8 cellular contexts compared by ENCODE assay signal in genomic region chr1:246608616-246609376, GRCh38. TPM values are rescaled to one million over a fixed set of nuclear protein-coding genes. Genes with fewer than 3 reads are reported as not detected.
A peak's percentile ranks its signal among the peaks of the same experiment; 100 is the strongest.
DNase-seq lines count a peak whose midpoint lies in the region; FAIRE-seq and TF ChIP-seq lines count a peak whose summit lies in the region.

No MANE protein-coding gene starts in this region.

- H3K27me3 ChIP-seq in adipocyte (replicated peaks; ENCODE audit: control insufficient read depth, insufficient read depth, low read length) (no peaks in the 10 kb centered on the region), small intestine (ENCODE audit: control insufficient read depth in 2 of 2, insufficient read depth in 2 of 2, low read length in 2 of 2) (no peaks in the 10 kb centered on the region)

- H3K36me3 ChIP-seq in adipocyte (ENCODE audit: control insufficient read depth, insufficient read depth, low read length, severe bottlenecking) (no peaks in the 10 kb centered on the region), small intestine (ENCODE audit: control insufficient read depth in 2 of 2, insufficient read depth in 2 of 2, low read length in 2 of 2) (no peaks in the 10 kb centered on the region)

- no peaks in the 10 kb centered on the region for H3K36me3 Mint-ChIP-seq in glutamatergic neuron (ENCODE audit: unreplicated experiment)

- no peak overlapping the region for H3K27ac Mint-ChIP-seq in glutamatergic neuron (ENCODE audit: unreplicated experiment)

- no peak overlapping the region for H3K4me3 Mint-ChIP-seq in glutamatergic neuron (ENCODE audit: unreplicated experiment)

- no peak overlapping the region for H3K9ac ChIP-seq in adipocyte (ENCODE audit: low read length)

- H3K4me3 ChIP-seq in adipocyte (ENCODE audit: low read length) = no peak overlapping the region
- H3K4me3 ChIP-seq in small intestine (ENCODE audit: low read depth in 1 of 2, low read length in 2 of 2) = no peak overlapping the region

- peak; percentile 89 for DNase-seq in COLO829 (ENCODE audit: low spot score)
- DNase-seq in H4 (ENCODE audit: low spot score) = peak; percentile 82
- peak; percentile 77 for DNase-seq in NCI-H69 (lab: John Stamatoyannopoulos, UW)
- DNase-seq in adipocyte (ENCODE audit: low read depth) = peak; percentile 46
- DNase-seq in hepatic stellate cell (ENCODE audit: low spot score) = peak; percentile 85
- DNase-seq in small intestine = peak; percentile 55
- no peak for DNase-seq in GM19240 (ENCODE audit: insufficient read length, low spot score)
- DNase-seq in glutamatergic neuron = no peak

- no peak for TF ChIP-seq CTCF in glutamatergic neuron (IDR thresholded peaks at IDR 0.05; ENCODE audit: partially characterized antibody, unreplicated experiment)

- no peaks in the 10 kb centered on the region for H3K9me3 Mint-ChIP-seq in glutamatergic neuron (ENCODE audit: unreplicated experiment)

- H3K4me1 ChIP-seq in adipocyte (ENCODE audit: control insufficient read depth, insufficient read depth, low read length) (peaks cover 30% of the 10 kb centered on the region), small intestine (ENCODE audit: control insufficient read depth in 2 of 2, insufficient read depth in 1 of 2, low read depth in 1 of 2, low read length in 1 of 2) (peaks cover 0 to 2% of the 10 kb centered on the region in 2 donors)

- no peaks in the 10 kb centered on the region for H3K4me1 Mint-ChIP-seq in glutamatergic neuron (ENCODE audit: low read depth, unreplicated experiment)

- H3K9me3 ChIP-seq in adipocyte (ENCODE audit: control insufficient read depth, low read length) = no peaks in the 10 kb centered on the region
- H3K9me3 ChIP-seq in small intestine (ENCODE audit: control insufficient read depth, low read depth) = no peaks in the 10 kb centered on the region

- FAIRE-seq in small intestine (lab: Jason Lieb, UNC) = no peak

- H3K27ac ChIP-seq in small intestine (ENCODE audit: low read depth in 1 of 2, low read length in 1 of 2) = peak overlapping the region in 1 of 2 donors; percentile 78

- no peaks in the 10 kb centered on the region for H3K27me3 Mint-ChIP-seq in glutamatergic neuron (ENCODE audit: unreplicated experiment)

- WGBS in small intestine, 3 donors = 43 to 55% (median 53%) methylated on average over 18 of the region's 18 CpGs

RNA-seq across cellular contexts. Expression of gene CNST, which starts 42.5 kb away (rescaled TPM):
- 8.6 and 10.2 TPM in 2 replicates for total RNA-seq in H4 (2014; rRNA removed; shearing (Covaris generic))
- 10 to 100 TPM in 2 of 3 donors, 1 to 10 TPM in 1; 9.6 to 22.6 (median 10.3) TPM for polyA plus RNA-seq in small intestine
- 87.2 TPM for total RNA-seq in glutamatergic neuron (ENCODE audit: unreplicated experiment)

RNA-seq across cellular contexts. Expression of gene TFB2M, which starts 42.7 kb away (rescaled TPM):
- total RNA-seq in H4 (2014; rRNA removed; shearing (Covaris generic)) = 23.2 and 26.3 TPM in 2 replicates
- 10 to 100 TPM in 1 of 3 donors, 1 to 10 TPM in 2; 7.8 to 12.9 (median 7.8) TPM for polyA plus RNA-seq in small intestine
- total RNA-seq in glutamatergic neuron (ENCODE audit: unreplicated experiment) = 6.5 TPM

Comparison
In these comparisons a context has a peak if more than half of its experiments do, and no peak if none do; other contexts are left out.
1. DNase-seq: peak in COLO829 (single experiment), H4 (single experiment), NCI-H69 (single experiment), adipocyte (single experiment), hepatic stellate cell (single experiment) and small intestine (single experiment); none in GM19240 (single experiment) and glutamatergic neuron (single experiment).